In genomic region chr1:228089520-228090380, GRCh38 we compare ENCODE assay signal across 8 cellular contexts. TPM values are rescaled to one million over a fixed set of nuclear protein-coding genes. Genes with fewer than 3 reads are reported as not detected.
DNase-seq lines count a peak whose midpoint lies in the region; ATAC-seq and TF ChIP-seq lines count a peak whose summit lies in the region.

No MANE protein-coding gene starts in this region.

- peaks cover 43 to 53% of the 10 kb centered on the region in 2 experiments for H3K4me1 ChIP-seq in trophoblast cell (ENCODE audit: control insufficient read depth in 1 of 2, insufficient read depth in 2 of 2, low read length in 2 of 2)

- peak overlapping the region; percentile 11 for H2AFZ ChIP-seq in trophoblast cell (ENCODE audit: insufficient read depth, low read length, poor library complexity)

- no peak overlapping the region for H3K4me2 ChIP-seq in trophoblast cell (ENCODE audit: low read length)

- peak overlapping the region; percentile 83 for H3K4ac ChIP-seq in trophoblast cell (ENCODE audit: low read depth, low read length)

- H3K4me3 ChIP-seq in dorsolateral prefrontal cortex: peak overlapping the region in 11 of 59 donors; percentile 1 to 20 (median 7)
- peak overlapping the region; percentile 0 for H3K4me3 ChIP-seq in trophoblast cell (ENCODE audit: low read depth, low read length)

- H3K9me3 ChIP-seq in trophoblast cell (ENCODE audit: insufficient read depth, low read depth, low read length): peaks cover 7% of the 10 kb centered on the region

- H3K27ac ChIP-seq in dorsolateral prefrontal cortex (peak overlapping the region in 42 of 59 donors; percentile 2 to 82 (median 50)), trophoblast cell (ENCODE audit: low read depth, low read length) (no peak overlapping the region)

- intact Hi-C loops in dorsolateral prefrontal cortex (cut with DNase I): loop anchor here in 1 of 2 donors (10.0 kb wide), 1 partner anchor 355 kb away; the partner anchor contains the start of genes JMJD4 and SNAP47

- H3K36me3 ChIP-seq in trophoblast cell (ENCODE audit: control insufficient read depth in 1 of 2, insufficient read depth in 2 of 2, low read length in 2 of 2): peaks cover 27 to 47% of the 10 kb centered on the region in 2 experiments

- H4K8ac ChIP-seq in trophoblast cell (ENCODE audit: low read depth, low read length): no peak overlapping the region

- H4K91ac ChIP-seq in trophoblast cell (ENCODE audit: low read depth, low read length): no peak overlapping the region

- peaks cover 81% of the 10 kb centered on the region for H3K79me2 ChIP-seq in trophoblast cell (ENCODE audit: control insufficient read depth, insufficient read depth, low read length, poor library complexity)

- H2BK5ac ChIP-seq in trophoblast cell (ENCODE audit: low read depth, low read length, poor library complexity): no peak overlapping the region

- H3K27me3 ChIP-seq in dorsolateral prefrontal cortex (no peaks in the 10 kb centered on the region), trophoblast cell (ENCODE audit: insufficient read depth, low read length) (no peaks in the 10 kb centered on the region)

- no peak overlapping the region for H3K18ac ChIP-seq in trophoblast cell (ENCODE audit: low read length)

- no CpG with 5 or more reads among the region's 12 CpGs for WGBS in trophoblast cell (ENCODE audit: extremely low coverage, insufficient coverage, insufficient read length)

- H3K9ac ChIP-seq in trophoblast cell (ENCODE audit: low read length): no peak overlapping the region

- H4K12ac ChIP-seq in trophoblast cell (ENCODE audit: low read depth, low read length): no peak overlapping the region

- H2BK120ac ChIP-seq in trophoblast cell (ENCODE audit: insufficient read depth, low read length, poor library complexity): no peak overlapping the region

- no peak overlapping the region for H2BK12ac ChIP-seq in trophoblast cell (ENCODE audit: low read length)

- DNase-seq in NOMO-1 (lab: John Stamatoyannopoulos, UW; ENCODE audit: unreplicated experiment in 2 of 2) (peak; percentile 75 to 76), dorsolateral prefrontal cortex (peak in 4 of 10 donors; percentile 12 to 41 (median 30)), trophoblast cell (no peak), cerebellar cortex (ENCODE audit: low spot score) (no peak)
- no peak for DNase-seq in effector CD8-positive, alpha-beta T cell (lab: John Stamatoyannopoulos, UW)

- no peak overlapping the region for H3K23ac ChIP-seq in trophoblast cell (ENCODE audit: low read length)

- H2AK5ac ChIP-seq in trophoblast cell (ENCODE audit: low read length): no peak overlapping the region

- TF ChIP-seq CTCF in dorsolateral prefrontal cortex (IDR thresholded peaks at IDR 0.05 in 54 of 56, conservative IDR thresholded peaks at IDR 0.05 in 2 of 56; ENCODE audit: low read depth in 1 of 56, partially characterized antibody in 56 of 56): no peak

- H3K79me1 ChIP-seq in trophoblast cell (ENCODE audit: low read length): no peaks in the 10 kb centered on the region

- no peak overlapping the region for H3K14ac ChIP-seq in trophoblast cell (ENCODE audit: low read length)

- ATAC-seq in GM18502 (IDR thresholded peaks at IDR 0.05; ENCODE audit: poor library complexity, unreplicated experiment) (peak; percentile 53), HG02571 (IDR thresholded peaks at IDR 0.05; ENCODE audit: unreplicated experiment) (no peak), GM19023 (IDR thresholded peaks at IDR 0.05; ENCODE audit: unreplicated experiment) (no peak)

RNA-seq across cellular contexts. Expression of gene ARF1, which starts 7.2 kb away (rescaled TPM):
- 100 to 1,000 TPM; 206 to 403 (median 322) TPM for total RNA-seq in dorsolateral prefrontal cortex
- 489 and 490 TPM in 2 replicates for polyA plus RNA-seq in trophoblast cell (2013)

RNA-seq across cellular contexts. Expression of gene C1orf35, which starts 13.4 kb away (rescaled TPM):
- total RNA-seq in dorsolateral prefrontal cortex: 10 to 100 TPM; 10.3 to 25.9 (median 17.7) TPM
- 17.6 and 18.1 TPM in 2 replicates for polyA plus RNA-seq in trophoblast cell (2013)

RNA-seq across cellular contexts. Expression of gene MRPL55, which starts 19.3 kb away (rescaled TPM):
- total RNA-seq in dorsolateral prefrontal cortex: 10 to 100 TPM; 31.4 to 79.7 (median 54.4) TPM
- polyA plus RNA-seq in trophoblast cell (2013): 87.0 and 91.4 TPM in 2 replicates

RNA-seq across cellular contexts. Expression of gene GUK1, which starts 50.3 kb away (rescaled TPM):
- total RNA-seq in dorsolateral prefrontal cortex: 100 to 1,000 TPM; 226 to 417 (median 315) TPM
- 235 and 242 TPM in 2 replicates for polyA plus RNA-seq in trophoblast cell (2013)

RNA-seq across cellular contexts. Expression of gene GJC2, which starts 60.0 kb away (rescaled TPM):
- total RNA-seq in dorsolateral prefrontal cortex: 10 to 100 TPM in 112 of 120 experiments, 1 to 10 TPM in 8; 6.4 to 80.4 (median 20.6) TPM
- polyA plus RNA-seq in trophoblast cell (2013): 0.38 and 0.51 TPM in 2 replicates

Comparison
In these comparisons a context has a peak if more than half of its experiments do, and no peak if none do; other contexts are left out.
1. DNase-seq: peak in NOMO-1 (2 of 2); none in trophoblast cell (0 of 2), cerebellar cortex (single experiment) and effector CD8-positive, alpha-beta T cell (single experiment).